In genomic region chr1:10472220-10473144, GRCh38 we compare ENCODE assay signal across 1 cellular context.
TF ChIP-seq lines count a peak whose summit lies in the region.

A gene with protein sequence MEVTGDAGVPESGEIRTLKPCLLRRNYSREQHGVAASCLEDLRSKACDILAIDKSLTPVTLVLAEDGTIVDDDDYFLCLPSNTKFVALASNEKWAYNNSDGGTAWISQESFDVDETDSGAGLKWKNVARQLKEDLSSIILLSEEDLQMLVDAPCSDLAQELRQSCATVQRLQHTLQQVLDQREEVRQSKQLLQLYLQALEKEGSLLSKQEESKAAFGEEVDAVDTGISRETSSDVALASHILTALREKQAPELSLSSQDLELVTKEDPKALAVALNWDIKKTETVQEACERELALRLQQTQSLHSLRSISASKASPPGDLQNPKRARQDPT (minus strand): TSS chr1:10472529. CDS start chr1:10472458, 71 bp downstream.

TF ChIP-seq in HEK293, 187 proteins besides CTCF, POLR2A, EP300 and RAD21 (continued from another document and continues in another):
- TF ChIP-seq ZSCAN5A (tag by site-specific recombination; IDR thresholded peaks at IDR 0.05) (no peak), ZFHX2 (tag by site-specific recombination; conservative IDR thresholded peaks at IDR 0.05) (peak; percentile 74), ZNF610 (tag by site-specific recombination; IDR thresholded peaks at IDR 0.05; ENCODE audit: borderline replicate concordance) (peak; percentile 91), ZNF121 (tag by site-specific recombination; IDR thresholded peaks at IDR 0.05) (no peak), TCF7L2 (IDR thresholded peaks at IDR 0.05; ENCODE audit: borderline replicate concordance, low read depth, low read length) (no peak), KLF1 (tag by site-specific recombination; IDR thresholded peaks at IDR 0.05) (peak; percentile 54; the same call in 1 of the 2 replicates), ZBTB20 (tag by site-specific recombination; IDR thresholded peaks at IDR 0.05) (peak; percentile 95), ZBTB17 (tag by site-specific recombination; IDR thresholded peaks at IDR 0.05) (peak; percentile 94), ZSCAN18 (tag by site-specific recombination; IDR thresholded peaks at IDR 0.05) (no peak), KLF17 (tag by site-specific recombination; IDR thresholded peaks at IDR 0.05) (peak; percentile 75), ZNF132 (tag by site-specific recombination; IDR thresholded peaks at IDR 0.05; ENCODE audit: borderline replicate concordance) (no peak), OVOL3 (tag by site-specific recombination; IDR thresholded peaks at IDR 0.05) (no peak), ZNF433 (tag by site-specific recombination; IDR thresholded peaks at IDR 0.05; ENCODE audit: low read depth) (no peak), ZBTB7A (tag by site-specific recombination; IDR thresholded peaks at IDR 0.05; ENCODE audit: low read depth) (peak; percentile 96), ZNF138 (tag by site-specific recombination; IDR thresholded peaks at IDR 0.05; ENCODE audit: borderline replicate concordance) (no peak), KLF10 (tag by site-specific recombination; IDR thresholded peaks at IDR 0.05) (no peak), ZNF830 (tag by site-specific recombination; IDR thresholded peaks at IDR 0.05; ENCODE audit: low read depth) (no peak), ZNF292 (tag by site-specific recombination; IDR thresholded peaks at IDR 0.05; ENCODE audit: borderline replicate concordance, low read depth) (no peak), ZNF660 (tag by site-specific recombination; IDR thresholded peaks at IDR 0.05) (peak; percentile 47), ZNF248 (tag by site-specific recombination; IDR thresholded peaks at IDR 0.05) (no peak), PRDM10 (tag by site-specific recombination; IDR thresholded peaks at IDR 0.05) (peak; percentile 98), ZNF18 (tag by site-specific recombination; IDR thresholded peaks at IDR 0.05) (no peak), ZNF280C (tag by site-specific recombination; IDR thresholded peaks at IDR 0.05) (no peak), ZNF23 (tag by site-specific recombination; IDR thresholded peaks at IDR 0.05; ENCODE audit: borderline replicate concordance) (no peak), ZNF354C (tag by site-specific recombination; IDR thresholded peaks at IDR 0.05; ENCODE audit: borderline replicate concordance, low read depth) (no peak), ZNF175 (tag by site-specific recombination; IDR thresholded peaks at IDR 0.05) (no peak), ZNF19 (tag by site-specific recombination; IDR thresholded peaks at IDR 0.05; ENCODE audit: low read depth) (no peak), ZBTB48 (tag by site-specific recombination; IDR thresholded peaks at IDR 0.05) (peak; percentile 54; the same call in 1 of the 2 replicates), ZNF785 (tag by site-specific recombination; IDR thresholded peaks at IDR 0.05) (no peak), ZNF704 (tag by site-specific recombination; IDR thresholded peaks at IDR 0.05) (no peak), ZNF664 (tag by site-specific recombination; IDR thresholded peaks at IDR 0.05) (no peak), SCRT1 (tag by site-specific recombination; IDR thresholded peaks at IDR 0.05; ENCODE audit: borderline replicate concordance) (no peak), KLF16 (tag by site-specific recombination; IDR thresholded peaks at IDR 0.05) (peak; percentile 74; the same call in 1 of the 2 replicates), ZNF624 (tag by site-specific recombination; IDR thresholded peaks at IDR 0.05) (no peak), ZNF133 (tag by site-specific recombination; IDR thresholded peaks at IDR 0.05) (no peak), YY1 (tag by site-specific recombination; IDR thresholded peaks at IDR 0.05) (peak; percentile 78), ZNF548 (tag by site-specific recombination; IDR thresholded peaks at IDR 0.05) (no peak), ZNF184 (tag by site-specific recombination; IDR thresholded peaks at IDR 0.05) (no peak), GFI1B (tag by site-specific recombination; IDR thresholded peaks at IDR 0.05) (no peak), ZNF521 (tag by site-specific recombination; IDR thresholded peaks at IDR 0.05) (no peak), BCL11B (tag by site-specific recombination; IDR thresholded peaks at IDR 0.05; ENCODE audit: low read depth) (peak; percentile 89), ZIC2 (tag by site-specific recombination; IDR thresholded peaks at IDR 0.05) (peak; percentile 63), ZNF837 (tag by site-specific recombination; IDR thresholded peaks at IDR 0.05) (no peak), ZNF449 (tag by site-specific recombination; IDR thresholded peaks at IDR 0.05) (no peak), ZSCAN16 (tag by site-specific recombination; IDR thresholded peaks at IDR 0.05) (no peak), ZNF645 (tag by site-specific recombination; IDR thresholded peaks at IDR 0.05) (no peak), MYNN (tag by site-specific recombination; IDR thresholded peaks at IDR 0.05; ENCODE audit: borderline replicate concordance) (no peak), ZNF146 (tag by site-specific recombination; IDR thresholded peaks at IDR 0.05) (no peak), ZNF76 (tag by site-specific recombination; IDR thresholded peaks at IDR 0.05; ENCODE audit: borderline replicate concordance, low read depth) (peak; percentile 99)
- TF ChIP-seq, protein P1, sequence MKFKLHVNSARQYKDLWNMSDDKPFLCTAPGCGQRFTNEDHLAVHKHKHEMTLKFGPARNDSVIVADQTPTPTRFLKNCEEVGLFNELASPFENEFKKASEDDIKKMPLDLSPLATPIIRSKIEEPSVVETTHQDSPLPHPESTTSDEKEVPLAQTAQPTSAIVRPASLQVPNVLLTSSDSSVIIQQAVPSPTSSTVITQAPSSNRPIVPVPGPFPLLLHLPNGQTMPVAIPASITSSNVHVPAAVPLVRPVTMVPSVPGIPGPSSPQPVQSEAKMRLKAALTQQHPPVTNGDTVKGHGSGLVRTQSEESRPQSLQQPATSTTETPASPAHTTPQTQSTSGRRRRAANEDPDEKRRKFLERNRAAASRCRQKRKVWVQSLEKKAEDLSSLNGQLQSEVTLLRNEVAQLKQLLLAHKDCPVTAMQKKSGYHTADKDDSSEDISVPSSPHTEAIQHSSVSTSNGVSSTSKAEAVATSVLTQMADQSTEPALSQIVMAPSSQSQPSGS (tag by site-specific recombination; IDR thresholded peaks at IDR 0.05; ENCODE audit: low read depth), result no peak
